ENCODE assay signal across 14 cellular contexts in the genomic region with DNA sequence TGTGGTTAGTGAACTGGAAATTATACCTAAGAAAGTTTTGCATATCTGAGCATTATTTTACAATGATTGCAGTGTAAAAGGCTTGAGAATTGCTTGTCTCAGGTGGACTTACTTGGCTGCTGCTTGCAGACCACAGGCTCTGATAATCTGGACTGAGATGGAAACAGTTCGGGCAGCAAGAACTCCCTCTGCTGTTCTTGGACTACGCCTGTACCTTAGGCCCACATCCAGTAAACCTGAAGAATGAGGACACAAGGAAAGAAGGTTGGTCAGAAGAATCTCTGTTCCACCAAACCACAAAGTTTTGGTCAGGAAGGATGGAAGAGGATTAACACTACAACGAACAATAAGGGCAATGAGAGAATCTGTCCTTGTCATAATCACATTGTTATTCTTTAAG.
DNase-seq lines count a peak whose midpoint lies in the region; ATAC-seq and TF ChIP-seq lines count a peak whose summit lies in the region.
"Had no signal": no experiment of that assay in that cellular context is flagged by ENCODE, and none has a peak within 500 bp of the region (broad histone marks: within the 10 kb centered on the region; RNA-seq: fewer than 3 reads in every experiment).

No MANE protein-coding gene starts in this region.

- intact Hi-C loops in Caco-2 (cut with micrococcal nuclease; ENCODE audit: unreplicated experiment) = loop anchor here (1.0 to 2.0 kb wide), 4 partner anchors 50 to 126 kb away; a partner anchor contains a TSS

- H3K27ac Mint-ChIP-seq in Caco-2 (ENCODE audit: unreplicated experiment) = no peak overlapping the region
- H3K27ac Mint-ChIP-seq in activated T-helper 17 cell treated with anti-CD3 and anti-CD28 coated beads, Interleukin-2, amount 50 U/mL, for 72 hours = no peak overlapping the region
- H3K27ac Mint-ChIP-seq in immature natural killer cell = no peak overlapping the region
- H3K27ac Mint-ChIP-seq: GM23338 had no signal

- no peaks in the 10 kb centered on the region for H3K27me3 Mint-ChIP-seq in Caco-2 (ENCODE audit: insufficient read depth, unreplicated experiment)
- H3K27me3 Mint-ChIP-seq in activated T-helper 17 cell treated with anti-CD3 and anti-CD28 coated beads, Interleukin-2, amount 50 U/mL, for 72 hours = no peaks in the 10 kb centered on the region
- H3K27me3 Mint-ChIP-seq in immature natural killer cell (ENCODE audit: low read depth in 3 of 3) = no peaks in the 10 kb centered on the region

- peaks cover 5% of the 10 kb centered on the region for H3K4me1 ChIP-seq in Caco-2

- H3K9me3 Mint-ChIP-seq in Caco-2 (ENCODE audit: unreplicated experiment) (no peaks in the 10 kb centered on the region), immature natural killer cell (no peaks in the 10 kb centered on the region)
- no peaks in the 10 kb centered on the region for H3K9me3 Mint-ChIP-seq in activated T-helper 17 cell treated with anti-CD3 and anti-CD28 coated beads, Interleukin-2, amount 50 U/mL, for 72 hours
- H3K9me3 Mint-ChIP-seq: GM23338 had no signal

- TF ChIP-seq CTCF in Caco-2 (IDR thresholded peaks at IDR 0.05; ENCODE audit: insufficient read depth in 1 of 2, low read depth in 1 of 2, low read length in 1 of 2, severe bottlenecking in 1 of 2, unreplicated experiment in 1 of 2) (peak; percentile 54 to 90), HFF-Myc (IDR thresholded peaks at IDR 0.05; ENCODE audit: low read depth, low read length, missing control alignments) (peak; percentile 17), GM20000 (IDR thresholded peaks at IDR 0.05; ENCODE audit: extremely low read depth, missing control alignments) (no peak)

- POLR2A ChIA-PET in Caco-2 (lab: Charles Lee) = no interaction called here

- no peaks in the 10 kb centered on the region for H3K36me3 ChIP-seq in Caco-2 (ENCODE audit: control insufficient read depth, insufficient read depth, low read length)

- ATAC-seq in activated T-helper 17 cell treated with anti-CD3 and anti-CD28 coated beads, Interleukin-2, amount 50 U/mL, for 72 hours (replicated peaks) = peak; percentile 55
- no peak for ATAC-seq in stimulated activated naive CD8-positive, alpha-beta T cell treated with anti-CD3 and anti-CD28 coated beads, Interleukin-15, Interleukin-2, amounts not matched to agents 100 U/mL and 50 U/mL, for 24 hours
- no peak for ATAC-seq in left lobe of liver
- ATAC-seq: GM23338 had no signal

- no peak overlapping the region for H3K4me3 Mint-ChIP-seq in Caco-2 (ENCODE audit: unreplicated experiment)
- H3K4me3 Mint-ChIP-seq in activated T-helper 17 cell treated with anti-CD3 and anti-CD28 coated beads, Interleukin-2, amount 50 U/mL, for 72 hours = no peak overlapping the region
- H3K4me3 Mint-ChIP-seq in immature natural killer cell = no peak overlapping the region
- H3K4me3 Mint-ChIP-seq: GM23338 had no signal

- peaks cover 7% of the 10 kb centered on the region for H3K36me3 Mint-ChIP-seq in Caco-2 (ENCODE audit: insufficient read depth, unreplicated experiment)
- H3K36me3 Mint-ChIP-seq in activated T-helper 17 cell treated with anti-CD3 and anti-CD28 coated beads, Interleukin-2, amount 50 U/mL, for 72 hours (ENCODE audit: low read depth) = peaks cover 57% of the 10 kb centered on the region
- peaks cover 26 to 35% (median 31%) of the 10 kb centered on the region in 3 donors for H3K36me3 Mint-ChIP-seq in immature natural killer cell

- H3K9me3 ChIP-seq in Caco-2 = no peaks in the 10 kb centered on the region

- CTCF ChIA-PET in Caco-2 (lab: Charles Lee) = no interaction called here

- DNase-seq in Caco-2 (peak; percentile 62), HFF-Myc (ENCODE audit: extremely low read depth, low read depth) (no peak), immature natural killer cell (peak; percentile 1 to 21 (median 3)), GM20000 (ENCODE audit: low spot score) (no peak), left lobe of liver (ENCODE audit: low spot score) (no peak)
- no peak for DNase-seq in stimulated activated CD4-positive, alpha-beta T cell treated with anti-CD3 and anti-CD28 coated beads, Interleukin-4, amount 100 ng/mL, for 24 hours
- no peak for DNase-seq in stimulated activated naive CD8-positive, alpha-beta T cell treated with anti-CD3 and anti-CD28 coated beads, Interleukin-15, Interleukin-2, amounts not matched to agents 100 U/mL and 50 U/mL, for 24 hours
- DNase-seq: activated CD8-positive, alpha-beta memory T cell treated with anti-CD3 and anti-CD28 coated beads, Interleukin-2, amount 50 U/mL, for 48 hours; NCI-H1417 treated with DMSO at 0.1 percent for 48 hours; NK-92 treated with Interleukin-12 subunit alpha and Interleukin-12 subunit beta, amount 100 ng/mL, for 24 hours; posterior cingulate gyrus had no signal

- H3K27me3 ChIP-seq in Caco-2 (replicated peaks; ENCODE audit: control insufficient read depth, insufficient read depth, low read length) = no peaks in the 10 kb centered on the region

- H3K4me1 Mint-ChIP-seq in Caco-2 (ENCODE audit: low read depth, unreplicated experiment) (peaks cover 4% of the 10 kb centered on the region), immature natural killer cell (no peaks in the 10 kb centered on the region)
- no peaks in the 10 kb centered on the region for H3K4me1 Mint-ChIP-seq in activated T-helper 17 cell treated with anti-CD3 and anti-CD28 coated beads, Interleukin-2, amount 50 U/mL, for 72 hours
- H3K4me1 Mint-ChIP-seq: GM23338 had no signal

- H3K4me3 ChIP-seq in Caco-2 (ENCODE audit: low read depth, low read length) = no peak overlapping the region
- H3K4me3 ChIP-seq in HFF-Myc (replicated peaks; ENCODE audit: low read depth, low read length) = no peak overlapping the region
- H3K4me3 ChIP-seq: GM23338, lung had no signal

- no TSS peak for BruUV-seq in Caco-2 (replicated peaks; lab: Mats Ljungman, UMichigan)

Comparison
In these comparisons a context has a peak if more than half of its experiments do, and no peak if none do; other contexts are left out.
1. DNase-seq: peak in Caco-2 (2 of 2) and immature natural killer cell (3 of 3); none in HFF-Myc (single experiment), GM20000 (single experiment), stimulated activated CD4-positive, alpha-beta T cell treated with anti-CD3 and anti-CD28 coated beads, Interleukin-4, amount 100 ng/mL, for 24 hours (single experiment), stimulated activated naive CD8-positive, alpha-beta T cell treated with anti-CD3 and anti-CD28 coated beads, Interleukin-15, Interleukin-2, amounts not matched to agents 100 U/mL and 50 U/mL, for 24 hours (single experiment) and left lobe of liver (single experiment).